In the genomic region with DNA sequence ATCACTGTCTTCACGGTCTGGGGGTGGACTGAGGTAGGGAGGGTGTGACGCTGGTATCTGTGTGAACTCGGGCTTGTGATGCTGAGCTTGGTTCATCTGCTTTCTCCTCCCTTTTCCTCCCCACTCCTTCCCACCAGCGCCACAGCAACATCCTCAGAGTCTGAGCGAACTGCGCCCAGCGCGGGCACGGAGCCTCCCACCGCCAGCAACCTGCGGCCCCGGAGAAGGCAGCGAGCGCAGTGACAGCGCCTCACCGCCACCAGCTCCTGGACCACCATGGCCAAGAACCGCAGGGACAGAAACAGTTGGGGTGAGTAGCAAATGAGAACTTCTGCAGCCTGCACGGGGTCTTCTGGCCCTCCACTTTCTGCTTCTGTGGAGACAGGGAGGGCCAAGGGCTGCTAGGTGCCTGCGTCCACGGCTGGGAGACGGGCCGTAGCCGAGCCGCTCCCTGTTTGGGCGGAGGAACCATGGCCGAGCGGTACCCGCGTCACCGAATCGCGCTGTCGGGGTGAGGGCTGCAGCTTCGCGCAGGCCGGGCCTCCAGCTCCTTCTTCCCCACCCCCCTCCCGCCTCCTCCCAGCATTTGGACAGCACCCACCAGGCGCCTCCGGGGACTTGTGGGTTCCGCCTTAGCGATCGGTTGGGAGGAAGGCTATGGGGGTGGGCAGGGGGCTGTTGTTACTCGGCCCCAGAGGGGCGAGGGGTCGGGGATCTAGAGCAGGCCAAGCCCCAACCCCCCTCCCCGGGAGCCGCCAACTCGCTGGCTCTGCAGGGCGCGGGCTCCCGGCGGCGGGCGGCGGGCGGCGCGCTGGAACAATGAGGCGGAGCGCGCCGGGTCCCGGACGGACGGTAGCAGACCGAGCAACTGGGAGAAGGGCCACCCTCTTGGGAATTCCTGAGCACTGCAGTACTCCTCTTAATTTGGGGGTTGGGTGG, we compare ENCODE assay signal across 8 cellular contexts. TPM values are rescaled to one million over a fixed set of nuclear protein-coding genes. Genes with fewer than 3 reads are reported as not detected.
DNase-seq lines count a peak whose midpoint lies in the region; ATAC-seq, FAIRE-seq and TF ChIP-seq lines count a peak whose summit lies in the region.

TSS of gene ATL1 (plus strand) at position 156 of the 939 bp plus-strand sequence. CDS start at position 277, 121 bp downstream.

- peaks cover 9% of the 10 kb centered on the region for H3K4me1 ChIP-seq in body of pancreas
- H3K4me1 ChIP-seq in prostate gland (replicated peaks): no peaks in the 10 kb centered on the region

- peaks cover 69% of the 10 kb centered on the region for H3K27me3 Mint-ChIP-seq in T-helper 1 cell treated with Interleukin-12 subunit alpha and Interleukin-12 subunit beta and Interleukin-4 antibody, amounts not matched to agents 30 μg/mL and 1 μg/mL, for 36 hours (ENCODE audit: low read depth)

- H3K27ac Mint-ChIP-seq in T-helper 1 cell treated with Interleukin-12 subunit alpha and Interleukin-12 subunit beta and Interleukin-4 antibody, amounts not matched to agents 30 μg/mL and 1 μg/mL, for 36 hours: no peak within 1 kb of the TSS

- ATAC-seq in body of pancreas (peak; percentile 89), GM21717 (IDR thresholded peaks at IDR 0.05; ENCODE audit: unreplicated experiment) (no peak)

- FAIRE-seq in GM18507 (lab: Jason Lieb, UNC): no peak

- intact Hi-C loops in body of pancreas (cut with DNase I) (no loop called here), prostate gland (cut with DNase I) (loop anchor here (5.0 kb wide), 1 partner anchor 217 kb away; no protein-coding TSS in a partner anchor)

- peaks cover 9% of the 10 kb centered on the region for H3K4me1 Mint-ChIP-seq in T-helper 1 cell treated with Interleukin-12 subunit alpha and Interleukin-12 subunit beta and Interleukin-4 antibody, amounts not matched to agents 30 μg/mL and 1 μg/mL, for 36 hours (ENCODE audit: low read depth)

- no peaks in the 10 kb centered on the region for H3K9me3 ChIP-seq in body of pancreas
- no peaks in the 10 kb centered on the region for H3K9me3 ChIP-seq in prostate gland

- DNase-seq in GM18507 (ENCODE audit: extremely low spot score, insufficient read length, low read depth): peak; percentile 14
- peak; percentile 81 for DNase-seq in NCI-H1105 treated with DMSO at 0.1 percent for 48 hours (lab: John Stamatoyannopoulos, UW)
- peak; percentile 73 to 79 (median 75) for DNase-seq in body of pancreas
- peak; percentile 74 to 85 for DNase-seq in hippocampal formation (lab: John Stamatoyannopoulos, UW)
- DNase-seq in prostate gland (ENCODE audit: low spot score): peak; percentile 67

- H3K36me3 ChIP-seq in body of pancreas (replicated peaks in 1 of 2; ENCODE audit: insufficient read depth in 1 of 2, low read depth in 2 of 2) (no peaks in the 10 kb centered on the region), prostate gland (no peaks in the 10 kb centered on the region)

- H3K27me3 ChIP-seq in body of pancreas (no peaks in the 10 kb centered on the region), prostate gland (replicated peaks; ENCODE audit: insufficient read depth) (no peaks in the 10 kb centered on the region)

- no peaks in the 10 kb centered on the region for H3K9me3 Mint-ChIP-seq in T-helper 1 cell treated with Interleukin-12 subunit alpha and Interleukin-12 subunit beta and Interleukin-4 antibody, amounts not matched to agents 30 μg/mL and 1 μg/mL, for 36 hours

- TF ChIP-seq POLR2A in body of pancreas (IDR thresholded peaks at IDR 0.05) (peak; percentile 36 to 68 (median 61)), prostate gland (IDR thresholded peaks at IDR 0.05) (peak; percentile 26)

- peak; percentile 8; the same call in 1 of the 2 replicates for TF ChIP-seq CTCF in 22Rv1 (IDR thresholded peaks at IDR 0.05)
- TF ChIP-seq CTCF in body of pancreas (IDR thresholded peaks at IDR 0.05): no peak
- peak in 1 of 4 experiments; percentile 11 for TF ChIP-seq CTCF in prostate gland (IDR thresholded peaks at IDR 0.05)

- H3K4me3 Mint-ChIP-seq in T-helper 1 cell treated with Interleukin-12 subunit alpha and Interleukin-12 subunit beta and Interleukin-4 antibody, amounts not matched to agents 30 μg/mL and 1 μg/mL, for 36 hours: peak within 1 kb of the TSS; percentile 83

- no peaks in the 10 kb centered on the region for H3K36me3 Mint-ChIP-seq in T-helper 1 cell treated with Interleukin-12 subunit alpha and Interleukin-12 subunit beta and Interleukin-4 antibody, amounts not matched to agents 30 μg/mL and 1 μg/mL, for 36 hours (ENCODE audit: low read depth)

- H3K27ac ChIP-seq in 22Rv1: peak within 1 kb of the TSS; percentile 92
- peak within 1 kb of the TSS; percentile 80 to 91 (median 88) for H3K27ac ChIP-seq in body of pancreas
- peak within 1 kb of the TSS; percentile 95 to 96 for H3K27ac ChIP-seq in prostate gland

- 1% methylated on average over 19 to 48 of the region's 66 CpGs for WGBS in body of pancreas, 2 donors
- under 1% methylated on average over 51 of the region's 66 CpGs for WGBS in prostate gland

- H3K4me3 ChIP-seq in body of pancreas (peak within 1 kb of the TSS; percentile 30 to 86), prostate gland (peak within 1 kb of the TSS; percentile 66 to 76)

RNA-seq across cellular contexts. Expression of gene ATL1, which starts in this region (rescaled TPM):
- total RNA-seq in body of pancreas: 1 to 10 TPM in 1 of 2 donors, under 1 TPM in 1; 0.33 to 5.4 TPM
- total RNA-seq in prostate gland: 10 to 100 TPM in 1 of 2 donors, 1 to 10 TPM in 1; 5.3 to 26.5 TPM

Comparison
In these comparisons a context has a peak if more than half of its experiments do, and no peak if none do; other contexts are left out.
1. DNase-seq: peak in every context shown above with its lines; median percentile 81 in NCI-H1105 treated with DMSO at 0.1 percent for 48 hours; 80 in hippocampal formation; 75 in body of pancreas; 67 in prostate gland; 14 in GM18507.